28 cellular contexts compared by ENCODE assay signal in the genomic region with DNA sequence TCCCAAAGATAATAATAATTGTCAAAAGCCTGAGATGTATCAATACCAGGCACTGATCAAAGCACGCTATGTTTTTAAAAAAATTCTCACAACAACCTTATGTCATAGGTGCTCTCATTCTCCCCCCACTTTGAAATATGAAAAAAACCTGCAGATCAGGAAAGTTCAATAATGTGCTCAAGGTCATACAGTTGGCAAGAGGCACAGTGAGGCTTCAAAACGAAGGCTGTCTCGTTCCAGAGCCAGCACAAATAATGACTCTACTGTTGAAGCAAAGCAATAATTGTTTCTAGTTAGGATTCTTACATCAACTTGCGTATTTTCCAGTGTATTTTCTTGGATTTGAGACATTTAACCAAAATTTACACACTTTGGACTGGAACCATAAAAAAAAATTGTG.
"Had no signal": no experiment of that assay in that cellular context is flagged by ENCODE, and none has a peak within 500 bp of the region (broad histone marks: within the 10 kb centered on the region; RNA-seq: fewer than 3 reads in every experiment).

No MANE protein-coding gene starts in this region.

- H3K4me3 ChIP-seq: heart right ventricle, hepatocyte, mucosa of descending colon, psoas muscle, right lobe of liver, smooth muscle cell, thyroid gland, transverse colon, upper lobe of left lung, vagina had no signal

- H3K27me3 ChIP-seq: heart right ventricle, hepatocyte, right lobe of liver, thyroid gland, transverse colon, upper lobe of left lung, vagina had no signal

- H3K9me3 ChIP-seq: mucosa of descending colon, psoas muscle, right lobe of liver, thyroid gland, transverse colon, vagina had no signal

- H3K4me1 ChIP-seq: psoas muscle, right lobe of liver, thyroid gland, transverse colon, upper lobe of left lung, vagina had no signal

- H3K4me2 ChIP-seq: hepatocyte, smooth muscle cell had no signal

- H3K27ac ChIP-seq: hepatocyte, parathyroid adenoma, psoas muscle, right lobe of liver, thyroid gland, transverse colon, upper lobe of left lung, vagina had no signal

- H3K27ac Mint-ChIP-seq: memory B cell; naive thymus-derived CD4-positive, alpha-beta T cell; natural killer cell treated with Interleukin-12 subunit alpha and Interleukin-12 subunit beta and Interleukin-15 and Interleukin-18, amount 100 ng/mL, for 72 hours; stimulated activated memory B cell treated with anti-CD40 and anti-IgM and Interleukin-4, amounts not matched to agents 10 μg/mL and 1 μg/mL and 100 μg/mL, for 72 hours; stimulated activated naive CD8-positive, alpha-beta T cell treated with anti-CD3 and anti-CD28 coated beads, Interleukin-15, amount 100 ng/mL, for 72 hours had no signal

- H3K27me3 Mint-ChIP-seq: stimulated activated memory B cell treated with anti-CD40 and anti-IgM and Interleukin-4, amounts not matched to agents 10 μg/mL and 1 μg/mL and 100 μg/mL, for 72 hours; stimulated activated naive CD8-positive, alpha-beta T cell treated with anti-CD3 and anti-CD28 coated beads, Interleukin-15, amount 100 ng/mL, for 72 hours had no signal

- H3K4me3 Mint-ChIP-seq: memory B cell; naive thymus-derived CD4-positive, alpha-beta T cell; natural killer cell treated with Interleukin-12 subunit alpha and Interleukin-12 subunit beta and Interleukin-15 and Interleukin-18, amount 100 ng/mL, for 72 hours; neural crest cell; stimulated activated memory B cell treated with anti-CD40 and anti-IgM and Interleukin-4, amounts not matched to agents 10 μg/mL and 1 μg/mL and 100 μg/mL, for 72 hours; stimulated activated naive CD8-positive, alpha-beta T cell treated with anti-CD3 and anti-CD28 coated beads, Interleukin-15, amount 100 ng/mL, for 72 hours had no signal

- H3K9me3 Mint-ChIP-seq: memory B cell; neural crest cell; stimulated activated memory B cell treated with anti-CD40 and anti-IgM and Interleukin-4, amounts not matched to agents 10 μg/mL and 1 μg/mL and 100 μg/mL, for 72 hours; stimulated activated naive CD8-positive, alpha-beta T cell treated with anti-CD3 and anti-CD28 coated beads, Interleukin-15, amount 100 ng/mL, for 72 hours had no signal

- H3K36me3 Mint-ChIP-seq: naive thymus-derived CD4-positive, alpha-beta T cell; natural killer cell treated with Interleukin-12 subunit alpha and Interleukin-12 subunit beta and Interleukin-15 and Interleukin-18, amount 100 ng/mL, for 72 hours; stimulated activated memory B cell treated with anti-CD40 and anti-IgM and Interleukin-4, amounts not matched to agents 10 μg/mL and 1 μg/mL and 100 μg/mL, for 72 hours had no signal

- H3K79me2 ChIP-seq: hepatocyte, parathyroid adenoma had no signal

- H3K36me3 ChIP-seq: heart right ventricle, right lobe of liver, thyroid gland, transverse colon, upper lobe of left lung, vagina had no signal

- H3K4me1 Mint-ChIP-seq: memory B cell; naive thymus-derived CD4-positive, alpha-beta T cell; stimulated activated naive CD8-positive, alpha-beta T cell treated with anti-CD3 and anti-CD28 coated beads, Interleukin-15, amount 100 ng/mL, for 72 hours had no signal

- H2AFZ ChIP-seq: hepatocyte, parathyroid adenoma had no signal

- DNase-seq: heart right ventricle; islet precursor cell; left cardiac atrium; midbrain; mucosa of descending colon; naive thymus-derived CD4-positive, alpha-beta T cell; nucleus accumbens; psoas muscle; right lobe of liver; stimulated activated CD4-positive, alpha-beta T cell treated with anti-CD3 and anti-CD28 coated beads, Interleukin-1b, Interleukin-23, amount 100 ng/mL, for 48 hours; stimulated activated CD4-positive, alpha-beta T cell treated with anti-CD3 and anti-CD28 coated beads, Interleukin-2, amount 100 ng/mL, for 48 hours; stimulated activated CD4-positive, alpha-beta T cell treated with anti-CD3 and anti-CD28 coated beads, Interleukin-4, amount 100 ng/mL, for 4 hours; stimulated activated CD8-positive, alpha-beta memory T cell treated with anti-CD3 and anti-CD28 coated beads, Interleukin-4, amount 100 ng/mL, for 48 hours; stimulated activated naive CD4-positive, alpha-beta T cell treated with Interleukin-2 at 50 U/mL for 16 hours; stimulated activated naive CD8-positive, alpha-beta T cell treated with anti-CD3 and anti-CD28 coated beads, Interleukin-15, amount 100 ng/mL, for 72 hours; substantia nigra; thyroid gland; transverse colon; upper lobe of left lung had no signal

- ATAC-seq: left lobe of liver; naive thymus-derived CD4-positive, alpha-beta T cell; natural killer cell treated with Interleukin-12 subunit alpha and Interleukin-12 subunit beta and Interleukin-15 and Interleukin-18, amount 100 ng/mL, for 72 hours; psoas muscle; stimulated activated memory B cell treated with anti-CD40 and anti-IgM and Interleukin-4, amounts not matched to agents 10 μg/mL and 1 μg/mL and 100 μg/mL, for 72 hours; stimulated activated naive CD8-positive, alpha-beta T cell treated with anti-CD3 and anti-CD28 coated beads, Interleukin-15, amount 100 ng/mL, for 72 hours had no signal

- H3K9ac ChIP-seq: parathyroid adenoma had no signal
